23 cellular contexts compared by ENCODE assay signal in genomic region chr19:5618591-5618990, GRCh38. TPM values are rescaled to one million over a fixed set of nuclear protein-coding genes. Genes with fewer than 3 reads are reported as not detected.
DNase-seq lines count a peak whose midpoint lies in the region; ATAC-seq and TF ChIP-seq lines count a peak whose summit lies in the region.
"Had no signal": no experiment of that assay in that cellular context is flagged by ENCODE, and none has a peak within 500 bp of the region (broad histone marks: within the 10 kb centered on the region; RNA-seq: fewer than 3 reads in every experiment).

No MANE protein-coding gene starts in this region.

- no peak overlapping the region for H2AK5ac ChIP-seq in IMR-90 (ENCODE audit: low read depth, low read length)

- H4K5ac ChIP-seq in IMR-90 (ENCODE audit: low read depth, low read length) = no peak overlapping the region

- H3K4me2 ChIP-seq in IMR-90 (ENCODE audit: low read depth, low read length) (no peak overlapping the region), hepatocyte (no peak overlapping the region)
- H3K4me2 ChIP-seq: neural progenitor cell had no signal

- H3K4me3 Mint-ChIP-seq in activated naive CD8-positive, alpha-beta T cell = peak overlapping the region; percentile 56
- no peak overlapping the region for H3K4me3 Mint-ChIP-seq in activated naive CD8-positive, alpha-beta T cell treated with anti-CD3 and anti-CD28 coated beads for 36 hours
- peak overlapping the region; percentile 34 to 43 for H3K4me3 Mint-ChIP-seq in effector memory CD8-positive, alpha-beta T cell
- H3K4me3 Mint-ChIP-seq: dendritic cell treated with granulocyte-macrophage colony-stimulating factor and Interleukin-4, amounts not matched to agents 40 ng/mL and 50 ng/mL, for 4 days; neural progenitor cell had no signal

- H3K9ac ChIP-seq in IMR-90 (ENCODE audit: low read depth, low read length) = no peak overlapping the region
- H3K9ac ChIP-seq in skeletal muscle tissue (ENCODE audit: low read depth in 1 of 3, low read length in 3 of 3) = peak overlapping the region in 2 of 3 donors; percentile 43 to 63
- H3K9ac ChIP-seq: neural progenitor cell had no signal

- H3K79me1 ChIP-seq in IMR-90 (ENCODE audit: low read depth in 1 of 2, low read length in 2 of 2) = peaks cover 41 to 61% of the 10 kb centered on the region in 2 experiments

- H2BK120ac ChIP-seq in IMR-90 (ENCODE audit: low read depth, low read length) = no peak overlapping the region

- peaks cover 42% of the 10 kb centered on the region for H4K20me1 ChIP-seq in IMR-90 (ENCODE audit: insufficient read depth, low read length)
- peaks cover 10% of the 10 kb centered on the region for H4K20me1 ChIP-seq in hepatocyte (ENCODE audit: insufficient read depth, poor library complexity, severe bottlenecking)

- no peaks in the 10 kb centered on the region for H3K27me3 Mint-ChIP-seq in activated naive CD8-positive, alpha-beta T cell
- H3K27me3 Mint-ChIP-seq in activated naive CD8-positive, alpha-beta T cell treated with anti-CD3 and anti-CD28 coated beads for 36 hours = peaks cover 6% of the 10 kb centered on the region
- H3K27me3 Mint-ChIP-seq in effector memory CD8-positive, alpha-beta T cell = no peaks in the 10 kb centered on the region
- H3K27me3 Mint-ChIP-seq: dendritic cell treated with granulocyte-macrophage colony-stimulating factor and Interleukin-4, amounts not matched to agents 40 ng/mL and 50 ng/mL, for 4 days had no signal

- H3K23ac ChIP-seq in IMR-90 (ENCODE audit: low read depth, low read length) = 0 out of 2 replicates have a peak overlapping the region, but pooled peaks have one; percentile 38

- no peak for ATAC-seq in IMR-90 (ENCODE audit: low read depth)
- ATAC-seq in effector memory CD8-positive, alpha-beta T cell (replicated peaks) = no peak
- ATAC-seq: HepG2 had no signal

- no peak overlapping the region for H2BK15ac ChIP-seq in IMR-90 (ENCODE audit: low read depth, low read length)

- H2AFZ ChIP-seq in IMR-90 (replicated peaks; ENCODE audit: low read length, poor library complexity) (no peak overlapping the region), hepatocyte (no peak overlapping the region)
- H2AFZ ChIP-seq: neural progenitor cell had no signal

- in situ Hi-C loops in IMR-90 (cut with MboI; ENCODE audit: low sequenced_read_pairs) = no loop called here

- H4K8ac ChIP-seq in IMR-90 (ENCODE audit: low read depth in 2 of 2, low read length in 2 of 2) = no peak overlapping the region

- H3K18ac ChIP-seq in IMR-90 (ENCODE audit: low read depth, low read length) = no peak overlapping the region

- no peak overlapping the region for H4K91ac ChIP-seq in IMR-90 (ENCODE audit: insufficient read depth, low read depth, low read length)

- H3K36me3 Mint-ChIP-seq in activated naive CD8-positive, alpha-beta T cell = peaks cover 9% of the 10 kb centered on the region
- H3K36me3 Mint-ChIP-seq in activated naive CD8-positive, alpha-beta T cell treated with anti-CD3 and anti-CD28 coated beads for 36 hours = peaks cover 41% of the 10 kb centered on the region
- H3K36me3 Mint-ChIP-seq in effector memory CD8-positive, alpha-beta T cell (ENCODE audit: insufficient read depth) = peaks cover 91% of the 10 kb centered on the region

- no peak overlapping the region for H2BK20ac ChIP-seq in IMR-90 (ENCODE audit: low read depth, low read length)

- TF ChIP-seq CTCF in IMR-90 (conservative IDR thresholded peaks at IDR 0.05; ENCODE audit: low read depth, low read length) (no peak), hepatocyte (IDR thresholded peaks at IDR 0.05; ENCODE audit: poor library complexity) (no peak), testis (IDR thresholded peaks at IDR 0.05) (no peak)

- CTCF ChIA-PET in IMR-90 (lab: Yijun Ruan, JAX) = no interaction called here

- BruUV-seq in IMR-90 (replicated peaks; lab: Mats Ljungman, UMichigan) = no TSS peak

- H3K4me1 Mint-ChIP-seq in activated naive CD8-positive, alpha-beta T cell (ENCODE audit: low read depth) = peaks cover 48% of the 10 kb centered on the region
- peaks cover 27% of the 10 kb centered on the region for H3K4me1 Mint-ChIP-seq in activated naive CD8-positive, alpha-beta T cell treated with anti-CD3 and anti-CD28 coated beads for 36 hours
- H3K4me1 Mint-ChIP-seq in effector memory CD8-positive, alpha-beta T cell (ENCODE audit: low read depth in 2 of 2) = peaks cover 34 to 43% of the 10 kb centered on the region in 2 donors

- H3K4ac ChIP-seq in IMR-90 (ENCODE audit: low read depth, low read length) = no peak overlapping the region

- H3K36me3 ChIP-seq in IMR-90 (ENCODE audit: control insufficient read depth, insufficient read depth, low read length) (peaks cover 40% of the 10 kb centered on the region), skeletal muscle tissue (ENCODE audit: control insufficient read depth in 3 of 3, insufficient read depth in 3 of 3, low read length in 3 of 3) (peaks cover 37 to 56% (median 41%) of the 10 kb centered on the region in 3 donors), hepatocyte (replicated peaks; ENCODE audit: insufficient read depth, low read depth) (no peaks in the 10 kb centered on the region), testis (ENCODE audit: low read depth, missing control alignments) (no peaks in the 10 kb centered on the region)
- H3K36me3 ChIP-seq: uterus had no signal

- H3K4me3 ChIP-seq in IMR-90 (ENCODE audit: insufficient read depth, low read depth, low read length) (no peak overlapping the region), skeletal muscle tissue (ENCODE audit: low read length in 3 of 3) (peak overlapping the region in 1 of 3 donors; percentile 23), hepatocyte (no peak overlapping the region), testis (no peak overlapping the region)
- H3K4me3 ChIP-seq: neural progenitor cell, uterus had no signal

- H3K14ac ChIP-seq in IMR-90 (replicated peaks; ENCODE audit: low read depth, low read length) = no peak overlapping the region

- dilution Hi-C loops in IMR-90 (cut with HindIII; ENCODE audit: low sequenced_read_pairs, unreplicated experiment) = no loop called here

- peaks cover 69% of the 10 kb centered on the region for H3K79me2 ChIP-seq in hepatocyte

- H3K9me3 Mint-ChIP-seq in activated naive CD8-positive, alpha-beta T cell (ENCODE audit: low read depth) = no peaks in the 10 kb centered on the region
- H3K9me3 Mint-ChIP-seq in activated naive CD8-positive, alpha-beta T cell treated with anti-CD3 and anti-CD28 coated beads for 36 hours = no peaks in the 10 kb centered on the region
- H3K9me3 Mint-ChIP-seq in effector memory CD8-positive, alpha-beta T cell = no peaks in the 10 kb centered on the region
- H3K9me3 Mint-ChIP-seq: dendritic cell treated with granulocyte-macrophage colony-stimulating factor and Interleukin-4, amounts not matched to agents 40 ng/mL and 50 ng/mL, for 4 days; neural progenitor cell had no signal

- no peak for TF ChIP-seq RAD21 in IMR-90 (IDR thresholded peaks at IDR 0.05; ENCODE audit: low read length)

- intact Hi-C loops in IMR-90 (cut with micrococcal nuclease) = no loop called here
- intact Hi-C loops in testis (cut with DNase I; ENCODE audit: low total_unique reads) = no loop called here

- no peak overlapping the region for H3K27ac Mint-ChIP-seq in activated naive CD8-positive, alpha-beta T cell
- H3K27ac Mint-ChIP-seq in activated naive CD8-positive, alpha-beta T cell treated with anti-CD3 and anti-CD28 coated beads for 36 hours = no peak overlapping the region
- H3K27ac Mint-ChIP-seq in effector memory CD8-positive, alpha-beta T cell = no peak overlapping the region
- H3K27ac Mint-ChIP-seq: dendritic cell treated with granulocyte-macrophage colony-stimulating factor and Interleukin-4, amounts not matched to agents 40 ng/mL and 50 ng/mL, for 4 days; neural progenitor cell had no signal

- no peaks in the 10 kb centered on the region for H3K9me2 ChIP-seq in hepatocyte (replicated peaks; ENCODE audit: insufficient read depth)

- POLR2A ChIA-PET in IMR-90 (lab: Charles Lee; ENCODE audit: unreplicated experiment) = no interaction called here

- no peak overlapping the region for H3K27ac ChIP-seq in IMR-90 (ENCODE audit: insufficient read depth, low read length)
- H3K27ac ChIP-seq in skeletal muscle tissue (ENCODE audit: low read depth, low read length) = no peak overlapping the region
- H3K27ac ChIP-seq in hepatocyte = no peak overlapping the region
- no peak overlapping the region for H3K27ac ChIP-seq in testis
- H3K27ac ChIP-seq: neural progenitor cell, uterus had no signal

- no peaks in the 10 kb centered on the region for H3K9me3 ChIP-seq in IMR-90 (ENCODE audit: control insufficient read depth, insufficient read depth, low read length)
- no peaks in the 10 kb centered on the region for H3K9me3 ChIP-seq in skeletal muscle tissue (ENCODE audit: control insufficient read depth in 3 of 3, low read length in 3 of 3)
- no peaks in the 10 kb centered on the region for H3K9me3 ChIP-seq in hepatocyte (ENCODE audit: low read depth)
- H3K9me3 ChIP-seq in testis = no peaks in the 10 kb centered on the region
- H3K9me3 ChIP-seq: uterus had no signal

- no CpG with 5 or more reads among the region's 9 CpGs for WGBS in IMR-90 (ENCODE audit: extremely low coverage in 2 of 2, insufficient read length in 1 of 2), 2 experiments
- 97% methylated on average over 9 of the region's 9 CpGs for WGBS in hepatocyte (ENCODE audit: low lambda C conversion rate, missing lambda C conversion rate)
- WGBS in testis, 2 donors = 81 to 95% methylated on average over 9 of the region's 9 CpGs

- peaks cover 5% of the 10 kb centered on the region for H3K4me1 ChIP-seq in IMR-90 (ENCODE audit: control insufficient read depth, insufficient read depth, low read length)
- peaks cover 32 to 34% (median 34%) of the 10 kb centered on the region in 3 donors for H3K4me1 ChIP-seq in skeletal muscle tissue (ENCODE audit: control insufficient read depth in 3 of 3, insufficient read depth in 3 of 3, low read length in 3 of 3)
- no peaks in the 10 kb centered on the region for H3K4me1 ChIP-seq in hepatocyte (ENCODE audit: insufficient read depth)
- H3K4me1 ChIP-seq in testis = peaks cover 24% of the 10 kb centered on the region

- DNase-seq in activated naive CD8-positive, alpha-beta T cell treated with anti-CD3 and anti-CD28 coated beads for 36 hours = no peak
- DNase-seq in IMR-90 (no peak), hepatocyte (ENCODE audit: low spot score) (no peak), testis (no peak)
- DNase-seq in effector memory CD8-positive, alpha-beta T cell = no peak
- DNase-seq: activated CD4-positive, alpha-beta T cell treated with anti-CD3 and anti-CD28 coated beads for 4 hours; activated gamma-delta T cell; anterior cingulate cortex; DMS153; islet precursor cell; NCI-H1092 treated with DMSO at 0.1 percent for 48 hours; NCI-H187 treated with DMSO at 0.1 percent for 48 hours; NCI-H345; NCI-H748 treated with DMSO at 0.1 percent for 48 hours; substantia nigra; T-helper 2 cell; uterus had no signal

- peaks cover 4% of the 10 kb centered on the region; the same call in 1 of the 2 replicates for H3K9me1 ChIP-seq in IMR-90 (ENCODE audit: insufficient read depth, low read length)

- H3K56ac ChIP-seq in IMR-90 (ENCODE audit: extremely low read depth, insufficient read depth, low read length) = no peak overlapping the region

- H3K27me3 ChIP-seq in IMR-90 (ENCODE audit: control insufficient read depth, insufficient read depth, low read length) (no peaks in the 10 kb centered on the region), skeletal muscle tissue (ENCODE audit: control insufficient read depth in 3 of 3, insufficient read depth in 3 of 3, low read length in 3 of 3) (no peaks in the 10 kb centered on the region), hepatocyte (no peaks in the 10 kb centered on the region), testis (no peaks in the 10 kb centered on the region)
- H3K27me3 ChIP-seq: neural progenitor cell, uterus had no signal

- H2AK9ac ChIP-seq in IMR-90 (replicated peaks; ENCODE audit: low read depth, low read length, poor library complexity) = no peak overlapping the region

- no peak overlapping the region for H2BK5ac ChIP-seq in IMR-90 (ENCODE audit: low read depth, low read length, poor library complexity, severe bottlenecking)

- TF ChIP-seq POLR2A in IMR-90 (IDR thresholded peaks at IDR 0.05; ENCODE audit: low read depth, low read length) = no peak
- no peak for TF ChIP-seq POLR2A in testis (IDR thresholded peaks at IDR 0.05)

RNA-seq across cellular contexts. Expression of gene SAFB2, which starts 4.0 kb away (rescaled TPM):
- total RNA-seq in activated naive CD8-positive, alpha-beta T cell treated with anti-CD3 and anti-CD28 coated beads for 36 hours = 10 to 100 TPM; 79.5 to 84.1 TPM
- total RNA-seq in IMR-90 (2012; rRNA removed) = 11.8 and 17.8 TPM in 2 replicates
- 26.2 and 28.6 TPM in 2 replicates for polyA plus RNA-seq in IMR-90 (2012; rRNA removed)
- 15.9 and 19.7 TPM in 2 replicates for polyA plus RNA-seq in IMR-90 (2012; cell fraction: cytosol; rRNA removed)
- 82.6 and 84.3 TPM in 2 replicates for polyA plus RNA-seq in IMR-90 (2012; cell fraction: nucleus; rRNA removed; ENCODE audit: low replicate concordance)
- 23.5 TPM for total RNA-seq in skeletal muscle tissue
- 21.1 and 22.7 TPM in 2 replicates for total RNA-seq in hepatocyte
- polyA plus RNA-seq in hepatocyte = 42.6 and 67.5 TPM in 2 replicates
- total RNA-seq in testis = 100 to 1,000 TPM; 173 to 209 TPM
- polyA plus RNA-seq in testis (ENCODE audit: insufficient read depth, low read depth, low replicate concordance) = 84.1 TPM

RNA-seq across cellular contexts. Expression of gene SAFB, which starts 4.3 kb away (rescaled TPM):
- 100 to 1,000 TPM; 123 to 133 TPM for total RNA-seq in activated naive CD8-positive, alpha-beta T cell treated with anti-CD3 and anti-CD28 coated beads for 36 hours
- total RNA-seq in IMR-90 (2012; rRNA removed) (18.5 and 26.1 TPM in 2 replicates), skeletal muscle tissue (61.1 TPM), hepatocyte (42.0 and 50.2 TPM in 2 replicates), testis (100 to 1,000 TPM; 202 to 220 TPM)
- polyA plus RNA-seq in IMR-90 (2012; rRNA removed) (36.6 and 41.2 TPM in 2 replicates), hepatocyte (75.8 and 96.3 TPM in 2 replicates), testis (ENCODE audit: insufficient read depth, low read depth, low replicate concordance) (83.2 TPM)
- polyA plus RNA-seq in IMR-90 (2012; cell fraction: cytosol; rRNA removed) = 51.4 and 92.6 TPM in 2 replicates
- polyA plus RNA-seq in IMR-90 (2012; cell fraction: nucleus; rRNA removed; ENCODE audit: low replicate concordance) = 92.9 and 147 TPM in 2 replicates

RNA-seq across cellular contexts. Expression of gene TINCR, which starts 50.8 kb away (rescaled TPM):
- under 1 TPM; 0.29 to 0.34 TPM for total RNA-seq in activated naive CD8-positive, alpha-beta T cell treated with anti-CD3 and anti-CD28 coated beads for 36 hours
- total RNA-seq in IMR-90 (2012; rRNA removed) = not detected in 2 replicates
- 0.03 and 0.05 TPM in 2 replicates for polyA plus RNA-seq in IMR-90 (2012; rRNA removed)
- polyA plus RNA-seq in IMR-90 (2012; cell fraction: cytosol; rRNA removed) = 0.03 TPM in 1 of 2 replicates, not detected in the other
- 0.14 and 0.30 TPM in 2 replicates for polyA plus RNA-seq in IMR-90 (2012; cell fraction: nucleus; rRNA removed; ENCODE audit: low replicate concordance)
- not detected for total RNA-seq in skeletal muscle tissue
- total RNA-seq in hepatocyte = 0.64 and 1.8 TPM in 2 replicates
- 2.4 and 4.9 TPM in 2 replicates for polyA plus RNA-seq in hepatocyte
- 1 to 10 TPM; 5.6 to 7.0 TPM for total RNA-seq in testis
- 3.0 TPM for polyA plus RNA-seq in testis (ENCODE audit: insufficient read depth, low read depth, low replicate concordance)
- total RNA-seq: G401 had no signal
